In the genomic region with DNA sequence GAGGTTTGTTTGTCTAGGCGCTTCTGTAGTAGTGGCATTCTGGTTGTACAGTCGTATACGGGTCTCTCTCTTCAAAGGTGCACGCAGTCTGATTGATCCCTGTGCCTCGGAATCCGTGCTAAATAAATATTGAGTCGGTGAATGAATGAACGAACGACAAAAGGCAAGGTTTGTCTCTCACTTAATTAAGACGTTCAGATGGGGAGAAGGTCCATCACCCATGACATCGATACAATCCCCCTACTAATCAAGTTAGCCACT, we compare ENCODE assay signal across 8 cellular contexts. TPM values are rescaled to one million over a fixed set of nuclear protein-coding genes. Genes with fewer than 3 reads are reported as not detected.
DNase-seq lines count a peak whose midpoint lies in the region; ATAC-seq and TF ChIP-seq lines count a peak whose summit lies in the region.

No MANE protein-coding gene starts in this region.

- CTCF ChIA-PET in activated B cell treated with CpG ODN at 0.5 μM for 24 hours (lab: Charles Lee): no interaction called here

- H3K9me2 ChIP-seq in GM23338 (ENCODE audit: insufficient read depth): no peaks in the 10 kb centered on the region

- H3K36me3 Mint-ChIP-seq in GM23338 (ENCODE audit: low read depth) (no peaks in the 10 kb centered on the region), activated B cell treated with CpG ODN at 0.5 μM for 24 hours (ENCODE audit: low read depth) (peaks cover 19% of the 10 kb centered on the region)

- H3K79me2 ChIP-seq in GM23338 (replicated peaks; ENCODE audit: insufficient read depth): 0 out of 2 replicates have a peak, but pooled peaks cover 3% of the 10 kb centered on the region

- H3F3A ChIP-seq in GM23338 (replicated peaks; ENCODE audit: low read depth): no peaks in the 10 kb centered on the region

- DNase-seq in GM23338 (ENCODE audit: low spot score) (no peak), activated B cell treated with CpG ODN at 0.5 μM for 24 hours (no peak), suprapubic skin (ENCODE audit: low spot score in 2 of 2) (no peak), KG1 (lab: John Stamatoyannopoulos, UW) (no peak)

- peak overlapping the region; percentile 82 to 94 (median 87) for H3K4me2 ChIP-seq in BLaER1 treated with 17β-estradiol and CSF1 and Interleukin-3, amounts not matched to agents 10 nM and 100 nM
- H3K4me2 ChIP-seq in GM23338: peak overlapping the region; percentile 93

- peaks cover 0 to 6% (median 0%) of the 10 kb centered on the region in 11 experiments; a peak in 1 of 22 replicates for H3K36me3 ChIP-seq in BLaER1 treated with 17β-estradiol and CSF1 and Interleukin-3, amounts not matched to agents 10 nM and 100 nM
- H3K36me3 ChIP-seq in GM23338 (ENCODE audit: insufficient read depth): no peaks in the 10 kb centered on the region
- H3K36me3 ChIP-seq in suprapubic skin: no peaks in the 10 kb centered on the region

- H3K9me3 Mint-ChIP-seq in GM23338: no peaks in the 10 kb centered on the region
- H3K9me3 Mint-ChIP-seq in activated B cell treated with CpG ODN at 0.5 μM for 24 hours: no peaks in the 10 kb centered on the region

- ATAC-seq in GM23338 (no peak), activated B cell treated with CpG ODN at 0.5 μM for 24 hours (ENCODE audit: low read depth) (no peak), GM21360 (IDR thresholded peaks at IDR 0.05; ENCODE audit: unreplicated experiment) (no peak), HG03354 (IDR thresholded peaks at IDR 0.05; ENCODE audit: poor library complexity, severe bottlenecking, unreplicated experiment) (no peak)

- peak overlapping the region in 9 of 11 experiments; percentile 4 to 98 (median 52); a peak in 14 of 22 replicates for H3K27ac ChIP-seq in BLaER1 treated with 17β-estradiol and CSF1 and Interleukin-3, amounts not matched to agents 10 nM and 100 nM
- H3K27ac ChIP-seq in GM23338 (ENCODE audit: low read depth): no peak overlapping the region
- H3K27ac ChIP-seq in suprapubic skin: peak overlapping the region; percentile 100

- H3K4me1 Mint-ChIP-seq in GM23338 (peaks cover 16% of the 10 kb centered on the region), activated B cell treated with CpG ODN at 0.5 μM for 24 hours (peaks cover 43% of the 10 kb centered on the region)

- 0% methylated on average over 11 of the region's 11 CpGs for WGBS in suprapubic skin

- H4K20me1 ChIP-seq in BLaER1 treated with 17β-estradiol and CSF1 and Interleukin-3, amounts not matched to agents 10 nM and 100 nM: peaks cover 0 to 34% (median 0%) of the 10 kb centered on the region in 11 experiments; a peak in 7 of 22 replicates
- H4K20me1 ChIP-seq in GM23338 (replicated peaks; ENCODE audit: insufficient read depth): no peaks in the 10 kb centered on the region

- H3K9me3 ChIP-seq in BLaER1 treated with 17β-estradiol and CSF1 and Interleukin-3, amounts not matched to agents 10 nM and 100 nM (replicated peaks in 1 of 11): no peaks in the 10 kb centered on the region
- no peaks in the 10 kb centered on the region for H3K9me3 ChIP-seq in suprapubic skin

- no peak overlapping the region for H3K27ac Mint-ChIP-seq in GM23338
- H3K27ac Mint-ChIP-seq in activated B cell treated with CpG ODN at 0.5 μM for 24 hours: peak overlapping the region; percentile 84

- no peak for TF ChIP-seq POLR2A in suprapubic skin (IDR thresholded peaks at IDR 0.05)

- POLR2A ChIA-PET in activated B cell treated with CpG ODN at 0.5 μM for 24 hours (lab: Charles Lee): interaction anchor here (1.7 kb wide), 1 partner anchor 20 kb away, joined by 6 read pairs; no protein-coding TSS in a partner anchor

- intact Hi-C loops in activated B cell treated with CpG ODN at 0.5 μM for 24 hours (cut with micrococcal nuclease): loop anchor here (5.0 to 10.0 kb wide), 3 partner anchors 767 to 943 kb away; a partner anchor contains a TSS

- peaks cover 15 to 28% (median 19%) of the 10 kb centered on the region in 10 experiments for H3K4me1 ChIP-seq in BLaER1 treated with 17β-estradiol and CSF1 and Interleukin-3, amounts not matched to agents 10 nM and 100 nM
- peaks cover 21% of the 10 kb centered on the region for H3K4me1 ChIP-seq in GM23338 (ENCODE audit: insufficient read depth)
- H3K4me1 ChIP-seq in suprapubic skin: peaks cover 29% of the 10 kb centered on the region

- no peak for TF ChIP-seq EP300 in suprapubic skin (IDR thresholded peaks at IDR 0.05)

- peaks cover 4% of the 10 kb centered on the region for H3K27me3 Mint-ChIP-seq in GM23338 (ENCODE audit: insufficient read depth, low read depth, poor library complexity)
- peaks cover 2% of the 10 kb centered on the region for H3K27me3 Mint-ChIP-seq in activated B cell treated with CpG ODN at 0.5 μM for 24 hours

- H3K9ac ChIP-seq in BLaER1 treated with 17β-estradiol and CSF1 and Interleukin-3, amounts not matched to agents 10 nM and 100 nM: peak overlapping the region; percentile 36 to 99 (median 85)

- no peaks in the 10 kb centered on the region for H3K27me3 ChIP-seq in BLaER1 treated with 17β-estradiol and CSF1 and Interleukin-3, amounts not matched to agents 10 nM and 100 nM
- H3K27me3 ChIP-seq in GM23338 (ENCODE audit: insufficient read depth): no peaks in the 10 kb centered on the region
- H3K27me3 ChIP-seq in suprapubic skin: no peaks in the 10 kb centered on the region

- H3K4me3 ChIP-seq in BLaER1 treated with 17β-estradiol and CSF1 and Interleukin-3, amounts not matched to agents 10 nM and 100 nM: peak overlapping the region; percentile 95 to 100 (median 98)
- H3K4me3 ChIP-seq in GM23338 (peak overlapping the region; percentile 77), iPS-11a (ENCODE audit: low read depth, low read length) (peak overlapping the region; percentile 70), suprapubic skin (peak overlapping the region; percentile 100)

- TF ChIP-seq CTCF in GM23338 (conservative IDR thresholded peaks at IDR 0.05; ENCODE audit: low read depth in 2 of 2) (no peak), activated B cell treated with CpG ODN at 0.5 μM for 24 hours (IDR thresholded peaks at IDR 0.05) (no peak), suprapubic skin (IDR thresholded peaks at IDR 0.05) (no peak)

- H2AFZ ChIP-seq in GM23338: peak overlapping the region; percentile 91

- peak overlapping the region; percentile 90 for H3K4me3 Mint-ChIP-seq in GM23338
- H3K4me3 Mint-ChIP-seq in activated B cell treated with CpG ODN at 0.5 μM for 24 hours: peak overlapping the region; percentile 87

TF ChIP-seq in GM23338, 12 proteins besides CTCF, POLR2A, EP300 and RAD21:
- no peak for TF ChIP-seq POLR2AphosphoS5 (IDR thresholded peaks at IDR 0.05; ENCODE audit: low read depth)

RNA-seq across cellular contexts. Expression of a gene that starts 0.5 kb away (rescaled TPM):
- total RNA-seq in GM23338 (2014; rRNA removed; shearing (Covaris generic)): 3.3 and 3.5 TPM in 2 replicates
- 2.0 TPM in 2 replicates for polyA plus RNA-seq in GM23338 (2016; fragmentation: Nextera tagmentation; extraction: Ambion mirVana)
- 31.4 and 37.4 TPM in 2 replicates for total RNA-seq in activated B cell treated with CpG ODN at 0.5 μM for 24 hours
- 10 to 100 TPM; 21.8 to 65.5 (median 28.5) TPM for total RNA-seq in suprapubic skin
